In the genomic region with DNA sequence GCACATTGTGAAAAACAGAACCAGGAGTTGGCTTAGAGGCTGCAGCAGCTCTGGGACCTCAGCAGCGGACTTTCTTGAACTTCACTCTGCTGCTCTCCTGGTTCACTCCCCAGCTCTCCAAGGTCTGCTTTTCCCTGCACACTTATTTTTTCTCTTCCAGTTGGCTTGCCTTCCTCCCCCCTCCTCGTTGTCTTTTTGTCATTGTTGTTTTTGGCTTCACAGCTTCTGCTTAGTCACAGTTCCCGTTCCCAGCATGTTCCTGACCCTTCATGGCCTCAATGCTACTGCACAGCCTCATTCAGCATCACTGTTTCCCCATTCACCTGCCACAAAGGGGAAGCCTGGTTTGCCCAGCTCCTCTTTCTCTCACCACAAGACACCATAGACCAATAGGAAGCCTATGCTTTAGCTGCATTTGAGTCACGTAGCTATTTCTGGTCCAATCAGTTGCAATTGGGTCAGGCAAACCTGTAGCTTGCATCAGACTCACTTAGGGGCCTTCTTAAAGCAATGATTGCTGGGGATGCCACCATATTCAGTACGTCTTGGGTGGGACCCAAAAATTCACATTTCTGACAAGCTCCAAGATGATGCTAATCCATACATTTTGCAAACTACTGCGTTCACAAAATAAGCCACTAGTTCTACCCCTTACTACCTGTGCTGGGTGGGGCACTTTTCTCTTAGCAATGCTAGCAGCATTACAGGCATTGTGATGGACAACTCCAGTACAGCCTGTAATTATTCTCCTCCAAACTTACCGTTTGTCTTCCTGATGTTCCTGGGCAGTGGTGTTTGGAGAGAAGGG, we compare ENCODE assay signal across 8 cellular contexts. TPM values are rescaled to one million over a fixed set of nuclear protein-coding genes. Genes with fewer than 3 reads are reported as not detected.
DNase-seq lines count a peak whose midpoint lies in the region; ATAC-seq and TF ChIP-seq lines count a peak whose summit lies in the region.

No MANE protein-coding gene starts in this region.

- H3K4me3 Mint-ChIP-seq in activated CD4-positive, alpha-beta memory T cell treated with anti-CD3 and anti-CD28 coated beads for 36 hours, result peak overlapping the region; percentile 14

- no peaks in the 10 kb centered on the region for H3K9me3 ChIP-seq in right atrium auricular region
- no peaks in the 10 kb centered on the region for H3K9me3 ChIP-seq in upper lobe of right lung

- H3K4me1 ChIP-seq in right atrium auricular region (peaks cover 0 to 9% of the 10 kb centered on the region in 2 donors), upper lobe of right lung (no peaks in the 10 kb centered on the region)

- CTCF ChIA-PET in activated CD4-positive, alpha-beta memory T cell treated with anti-CD3 and anti-CD28 coated beads for 36 hours (lab: Charles Lee), result interaction anchor here (1.0 to 1.7 kb wide), 2 partner anchors 124 to 159 kb away, joined by 6 read pairs; no protein-coding TSS in a partner anchor

- H3K4me3 ChIP-seq in right atrium auricular region (no peak overlapping the region), upper lobe of right lung (no peak overlapping the region)

- no peak for TF ChIP-seq CTCF in right atrium auricular region (IDR thresholded peaks at IDR 0.05)
- no peak for TF ChIP-seq CTCF in upper lobe of right lung (IDR thresholded peaks at IDR 0.05)

- H3K27ac ChIP-seq in right atrium auricular region, result peak overlapping the region; percentile 21 to 22
- no peak overlapping the region for H3K27ac ChIP-seq in upper lobe of right lung

- ATAC-seq in HG03457 (IDR thresholded peaks at IDR 0.05; ENCODE audit: unreplicated experiment) (peak; percentile 77), upper lobe of right lung (peak; percentile 95)

- POLR2A ChIA-PET in activated CD4-positive, alpha-beta memory T cell treated with anti-CD3 and anti-CD28 coated beads for 36 hours (lab: Charles Lee), result interaction anchor here (0.8 to 1.6 kb wide), 2 partner anchors 18 to 19 kb away, joined by 3 to 8 read pairs; a partner anchor contains a TSS

- peak overlapping the region; percentile 14 for H3K27ac Mint-ChIP-seq in activated CD4-positive, alpha-beta memory T cell treated with anti-CD3 and anti-CD28 coated beads for 36 hours

- H3K27me3 ChIP-seq in right atrium auricular region (no peaks in the 10 kb centered on the region), upper lobe of right lung (no peaks in the 10 kb centered on the region)

- no peaks in the 10 kb centered on the region for H3K36me3 ChIP-seq in right atrium auricular region
- no peaks in the 10 kb centered on the region for H3K36me3 ChIP-seq in upper lobe of right lung

- peak; percentile 14 for DNase-seq in stimulated activated CD4-positive, alpha-beta T cell treated with anti-CD3 and anti-CD28 coated beads, Interleukin-4, amount 100 ng/mL, for 24 hours
- DNase-seq in stimulated activated CD4-positive, alpha-beta T cell treated with anti-CD3 and anti-CD28 coated beads, Interleukin-2, amount 100 ng/mL, for 48 hours, result no peak
- peak; percentile 70 for DNase-seq in activated CD4-positive, alpha-beta memory T cell treated with anti-CD3 and anti-CD28 coated beads for 36 hours
- peak; percentile 80 for DNase-seq in right atrium auricular region (ENCODE audit: low spot score)
- DNase-seq in upper lobe of right lung, result no peak
- no peak for DNase-seq in ureter (ENCODE audit: low spot score)
- DNase-seq in islet precursor cell, result no peak

- H3K4me1 Mint-ChIP-seq in activated CD4-positive, alpha-beta memory T cell treated with anti-CD3 and anti-CD28 coated beads for 36 hours (ENCODE audit: low read depth), result peaks cover 9% of the 10 kb centered on the region

- peaks cover 18% of the 10 kb centered on the region for H3K27me3 Mint-ChIP-seq in activated CD4-positive, alpha-beta memory T cell treated with anti-CD3 and anti-CD28 coated beads for 36 hours

- H3K36me3 Mint-ChIP-seq in activated CD4-positive, alpha-beta memory T cell treated with anti-CD3 and anti-CD28 coated beads for 36 hours, result no peaks in the 10 kb centered on the region

- no peaks in the 10 kb centered on the region for H3K9me3 Mint-ChIP-seq in activated CD4-positive, alpha-beta memory T cell treated with anti-CD3 and anti-CD28 coated beads for 36 hours

- intact Hi-C loops in activated CD4-positive, alpha-beta memory T cell treated with anti-CD3 and anti-CD28 coated beads for 36 hours (cut with micrococcal nuclease), result loop anchor here (1.0 to 2.0 kb wide), 2 partner anchors 18 to 124 kb away; a partner anchor contains a TSS
- intact Hi-C loops in upper lobe of right lung (cut with DNase I), result no loop called here

RNA-seq across cellular contexts. Expression of a gene that starts 7.8 kb away (rescaled TPM):
- total RNA-seq in activated CD4-positive, alpha-beta memory T cell treated with anti-CD3 and anti-CD28 coated beads for 36 hours, result 1 to 10 TPM; 5.1 to 5.6 TPM
- total RNA-seq in right atrium auricular region (10 to 100 TPM; 12.1 to 22.6 TPM), upper lobe of right lung (33.3 TPM), ureter (42.6 TPM)

RNA-seq across cellular contexts. Expression of a gene that starts 18.3 kb away (rescaled TPM):
- 10 to 100 TPM; 49.1 to 53.1 TPM for total RNA-seq in activated CD4-positive, alpha-beta memory T cell treated with anti-CD3 and anti-CD28 coated beads for 36 hours
- total RNA-seq in right atrium auricular region, result 10 to 100 TPM; 36.7 to 42.5 TPM
- total RNA-seq in upper lobe of right lung, result 91.7 TPM
- total RNA-seq in ureter, result 98.1 TPM

Comparison
In these comparisons a context has a peak if more than half of its experiments do, and no peak if none do; other contexts are left out.
1. DNase-seq: peak in stimulated activated CD4-positive, alpha-beta T cell treated with anti-CD3 and anti-CD28 coated beads, Interleukin-4, amount 100 ng/mL, for 24 hours (single experiment), activated CD4-positive, alpha-beta memory T cell treated with anti-CD3 and anti-CD28 coated beads for 36 hours (single experiment) and right atrium auricular region (single experiment); none in stimulated activated CD4-positive, alpha-beta T cell treated with anti-CD3 and anti-CD28 coated beads, Interleukin-2, amount 100 ng/mL, for 48 hours (0 of 2), upper lobe of right lung (single experiment), ureter (single experiment) and islet precursor cell (single experiment).